10 cellular contexts compared by ENCODE assay signal in genomic region chr16:71626858-71627213, GRCh38. TPM values are rescaled to one million over a fixed set of nuclear protein-coding genes. Genes with fewer than 3 reads are reported as not detected.
A peak's percentile ranks its signal among the peaks of the same experiment; 100 is the strongest.
DNase-seq lines count a peak whose midpoint lies in the region; ATAC-seq and TF ChIP-seq lines count a peak whose summit lies in the region.
"Had no signal": no experiment of that assay in that cellular context is flagged by ENCODE, and none has a peak within 500 bp of the region (broad histone marks: within the 10 kb centered on the region; RNA-seq: fewer than 3 reads in every experiment).

No MANE protein-coding gene starts in this region.

- no peaks in the 10 kb centered on the region for H3K9me3 ChIP-seq in right cardiac atrium (ENCODE audit: control insufficient read depth, low read length)
- H3K9me3 ChIP-seq in trophoblast cell (ENCODE audit: insufficient read depth, low read depth, low read length) = no peaks in the 10 kb centered on the region

- DNase-seq in RPMI8226 (peak; percentile 16), right cardiac atrium (no peak), trophoblast cell (no peak), NCI-H187 (lab: John Stamatoyannopoulos, UW) (no peak), COLO829 (ENCODE audit: low spot score) (no peak)
- DNase-seq: occipital lobe had no signal

- peaks cover 9% of the 10 kb centered on the region for H3K79me1 ChIP-seq in trophoblast cell (ENCODE audit: low read length)

- H3K36me3 ChIP-seq in trophoblast cell (ENCODE audit: control insufficient read depth in 1 of 2, insufficient read depth in 2 of 2, low read length in 2 of 2) = peaks cover 0 to 1% of the 10 kb centered on the region in 2 experiments

- no peaks in the 10 kb centered on the region for H3K27me3 ChIP-seq in right cardiac atrium (ENCODE audit: control insufficient read depth, insufficient read depth)
- no peaks in the 10 kb centered on the region for H3K27me3 ChIP-seq in trophoblast cell (ENCODE audit: insufficient read depth, low read length)

- H3K18ac ChIP-seq in trophoblast cell (ENCODE audit: low read length) = peak overlapping the region; percentile 9

- peak overlapping the region; percentile 16 for H3K9ac ChIP-seq in trophoblast cell (ENCODE audit: low read length)

- H2BK5ac ChIP-seq in trophoblast cell (ENCODE audit: low read depth, low read length, poor library complexity) = no peak overlapping the region

- peaks cover 5% of the 10 kb centered on the region for H3K79me2 ChIP-seq in trophoblast cell (ENCODE audit: control insufficient read depth, insufficient read depth, low read length, poor library complexity)

- peak overlapping the region; percentile 13 for H3K4ac ChIP-seq in trophoblast cell (ENCODE audit: low read depth, low read length)

- no peak overlapping the region for H2AK5ac ChIP-seq in trophoblast cell (ENCODE audit: low read length)

- no peak for TF ChIP-seq CTCF in GM12875 (IDR thresholded peaks at IDR 0.05; ENCODE audit: borderline replicate concordance, insufficient read depth, low read depth, low read length)

- no peak overlapping the region for H2AFZ ChIP-seq in trophoblast cell (ENCODE audit: insufficient read depth, low read length, poor library complexity)

- no peak overlapping the region for H3K23ac ChIP-seq in trophoblast cell (ENCODE audit: low read length)

- intact Hi-C loops in right cardiac atrium (cut with DNase I) = no loop called here

- peak overlapping the region; percentile 35 for H3K4me3 ChIP-seq in GM12875 (ENCODE audit: low read depth, low read length)
- H3K4me3 ChIP-seq in right cardiac atrium (ENCODE audit: low read length) = peak overlapping the region; percentile 50
- H3K4me3 ChIP-seq in trophoblast cell (ENCODE audit: low read depth, low read length) = peak overlapping the region; percentile 89

- H3K27ac ChIP-seq in right cardiac atrium (ENCODE audit: low read length) = no peak overlapping the region
- no peak overlapping the region for H3K27ac ChIP-seq in trophoblast cell (ENCODE audit: low read depth, low read length)

- peak overlapping the region; percentile 76 for H3K4me2 ChIP-seq in trophoblast cell (ENCODE audit: low read length)

- H2BK120ac ChIP-seq in trophoblast cell (ENCODE audit: insufficient read depth, low read length, poor library complexity) = peak overlapping the region; percentile 24

- no peak overlapping the region for H4K91ac ChIP-seq in trophoblast cell (ENCODE audit: low read depth, low read length)

- no peak overlapping the region for H4K12ac ChIP-seq in trophoblast cell (ENCODE audit: low read depth, low read length)

- H3K4me1 ChIP-seq in right cardiac atrium (ENCODE audit: control insufficient read depth, insufficient read depth, low read length) (peaks cover 4% of the 10 kb centered on the region), trophoblast cell (ENCODE audit: control insufficient read depth in 1 of 2, insufficient read depth in 2 of 2, low read length in 2 of 2) (peaks cover 14 to 15% of the 10 kb centered on the region in 2 experiments)

- ATAC-seq in right cardiac atrium = peak; percentile 56 to 59
- no peak for ATAC-seq in GM21367 (IDR thresholded peaks at IDR 0.05; ENCODE audit: unreplicated experiment)
- no peak for ATAC-seq in GM19463 (IDR thresholded peaks at IDR 0.05; ENCODE audit: unreplicated experiment)

- no peak overlapping the region for H2BK12ac ChIP-seq in trophoblast cell (ENCODE audit: low read length)

- peak overlapping the region; percentile 18 for H3K14ac ChIP-seq in trophoblast cell (ENCODE audit: low read length)

- 7% methylated on average over 13 of the region's 13 CpGs for WGBS in right cardiac atrium
- WGBS in trophoblast cell (ENCODE audit: extremely low coverage, insufficient coverage, insufficient read length) = no CpG with 5 or more reads among the region's 13 CpGs

- H4K8ac ChIP-seq in trophoblast cell (ENCODE audit: low read depth, low read length) = peak overlapping the region; percentile 73

RNA-seq across cellular contexts. Expression of gene MARVELD3, which starts 0.9 kb away (rescaled TPM):
- not detected for total RNA-seq in right cardiac atrium
- 0.02 TPM for polyA plus RNA-seq in right cardiac atrium
- 13.9 and 14.0 TPM in 2 replicates for polyA plus RNA-seq in trophoblast cell (2013)
- total RNA-seq: RPMI7951 had no signal

RNA-seq across cellular contexts. Expression of gene TAT, which starts 49.9 kb away (rescaled TPM):
- under 1 TPM in 1 of 4 donors, not detected in 3; 0.08 TPM for total RNA-seq in right cardiac atrium
- polyA plus RNA-seq in right cardiac atrium = 0.02 TPM
- polyA plus RNA-seq in trophoblast cell (2013) = 0.04 and 0.06 TPM in 2 replicates
- total RNA-seq: RPMI7951 had no signal

Comparison
In these comparisons a context has a peak if more than half of its experiments do, and no peak if none do; other contexts are left out.
1. H3K4me3 ChIP-seq: peak in every context shown above with its lines; median percentile 89 in trophoblast cell; 50 in right cardiac atrium; 35 in GM12875.
2. ATAC-seq: peak in right cardiac atrium (2 of 2); none in GM21367 (single experiment) and GM19463 (single experiment).